In the genomic region with DNA sequence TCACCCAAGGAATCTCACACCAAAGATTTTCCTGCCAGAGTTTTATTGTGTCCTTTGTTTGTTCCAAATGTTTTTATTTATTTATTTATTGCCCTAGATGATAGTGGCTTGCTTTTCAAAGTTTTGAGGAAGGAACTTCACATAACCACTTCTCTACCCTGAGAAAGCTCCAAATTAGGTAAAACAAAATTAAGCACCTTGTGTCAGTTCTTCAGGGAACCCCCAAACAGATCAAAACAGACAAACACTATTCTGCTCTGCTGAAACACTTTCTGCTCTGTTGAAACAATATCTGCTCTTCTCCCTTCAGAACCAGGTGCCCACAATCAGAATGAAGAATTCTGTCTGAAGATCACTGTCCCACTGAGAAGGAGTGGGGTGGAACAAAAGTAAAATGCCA, we compare ENCODE assay signal across 17 cellular contexts. TPM values are rescaled to one million over a fixed set of nuclear protein-coding genes. Genes with fewer than 3 reads are reported as not detected.
DNase-seq lines count a peak whose midpoint lies in the region; ATAC-seq and TF ChIP-seq lines count a peak whose summit lies in the region.
"Had no signal": no experiment of that assay in that cellular context is flagged by ENCODE, and none has a peak within 500 bp of the region (broad histone marks: within the 10 kb centered on the region; RNA-seq: fewer than 3 reads in every experiment).

No MANE protein-coding gene starts in this region.

- no peaks in the 10 kb centered on the region for H3K9me3 ChIP-seq in CD8-positive, alpha-beta T cell (ENCODE audit: low read length)
- no peaks in the 10 kb centered on the region for H3K9me3 ChIP-seq in SU-DHL-6 (ENCODE audit: insufficient read depth, low read length)
- H3K9me3 ChIP-seq: SJCRH30 had no signal

- CTCF ChIA-PET in CD8-positive, alpha-beta T cell (lab: Charles Lee): interaction anchor here (0.8 kb wide), 1 partner anchor 18 kb away, joined by 5 read pairs; no protein-coding TSS in a partner anchor

- H3K27me3 ChIP-seq in CD8-positive, alpha-beta T cell (ENCODE audit: insufficient read depth, low read length): no peaks in the 10 kb centered on the region
- no peaks in the 10 kb centered on the region for H3K27me3 ChIP-seq in SU-DHL-6 (ENCODE audit: low read length)
- H3K27me3 ChIP-seq: SJCRH30 had no signal

- H3K4me2 ChIP-seq in SU-DHL-6 (ENCODE audit: low read depth, low read length, poor library complexity, severe bottlenecking): no peak overlapping the region

- H3K4me1 ChIP-seq in CD8-positive, alpha-beta T cell (ENCODE audit: insufficient read depth, low read length): no peaks in the 10 kb centered on the region
- H3K4me1 ChIP-seq: SJCRH30 had no signal

- POLR2A ChIA-PET in CD8-positive, alpha-beta T cell (lab: Charles Lee): interaction anchor here (0.7 kb wide), 2 partner anchors 13 to 23 kb away, joined by 3 read pairs; no protein-coding TSS in a partner anchor

- no peak overlapping the region for H3K4me3 ChIP-seq in CD8-positive, alpha-beta T cell (ENCODE audit: low read depth, low read length)
- no peak overlapping the region for H3K4me3 ChIP-seq in SU-DHL-6 (ENCODE audit: insufficient read depth, low read length, poor library complexity, severe bottlenecking)
- H3K4me3 ChIP-seq: SJCRH30 had no signal

- no peak for TF ChIP-seq CTCF in CD8-positive, alpha-beta T cell (IDR thresholded peaks at IDR 0.05)
- no peak for TF ChIP-seq CTCF in SU-DHL-6 (IDR thresholded peaks at IDR 0.05; ENCODE audit: insufficient read depth, low read length, poor library complexity, severe bottlenecking)

- no peaks in the 10 kb centered on the region for H3K27me3 Mint-ChIP-seq in CD8-positive, alpha-beta T cell (ENCODE audit: low read depth)
- no peaks in the 10 kb centered on the region for H3K27me3 Mint-ChIP-seq in stimulated activated memory B cell treated with anti-CD40 and anti-IgM and Interleukin-4, amounts not matched to agents 10 μg/mL and 1 μg/mL and 100 μg/mL, for 72 hours

- H3K9me2 ChIP-seq in SU-DHL-6 (replicated peaks; ENCODE audit: insufficient read depth, low read length): no peaks in the 10 kb centered on the region

- no peak overlapping the region for H3K4me3 Mint-ChIP-seq in CD8-positive, alpha-beta T cell
- no peak overlapping the region for H3K4me3 Mint-ChIP-seq in stimulated activated memory B cell treated with anti-CD40 and anti-IgM and Interleukin-4, amounts not matched to agents 10 μg/mL and 1 μg/mL and 100 μg/mL, for 72 hours
- H3K4me3 Mint-ChIP-seq: H9 had no signal

- H3F3A ChIP-seq in SU-DHL-6 (ENCODE audit: insufficient read depth): no peaks in the 10 kb centered on the region

- no peaks in the 10 kb centered on the region for H3K9me3 Mint-ChIP-seq in CD8-positive, alpha-beta T cell
- H3K9me3 Mint-ChIP-seq in stimulated activated memory B cell treated with anti-CD40 and anti-IgM and Interleukin-4, amounts not matched to agents 10 μg/mL and 1 μg/mL and 100 μg/mL, for 72 hours: no peaks in the 10 kb centered on the region

- peak overlapping the region; percentile 45 for H2AFZ ChIP-seq in SU-DHL-6 (ENCODE audit: low read depth, low read length, severe bottlenecking)

- no peak for ATAC-seq in CD8-positive, alpha-beta T cell
- ATAC-seq in GM18868 (IDR thresholded peaks at IDR 0.05; ENCODE audit: unreplicated experiment) (peak; percentile 45), GM18858 (IDR thresholded peaks at IDR 0.05; ENCODE audit: unreplicated experiment) (no peak)
- peak; percentile 45 for ATAC-seq in stimulated activated memory B cell treated with anti-CD40 and anti-IgM and Interleukin-4, amounts not matched to agents 10 μg/mL and 1 μg/mL and 100 μg/mL, for 72 hours

- no peaks in the 10 kb centered on the region for H4K20me1 ChIP-seq in SU-DHL-6 (ENCODE audit: low read depth, low read length)

- H3K36me3 Mint-ChIP-seq in CD8-positive, alpha-beta T cell: no peaks in the 10 kb centered on the region
- no peaks in the 10 kb centered on the region for H3K36me3 Mint-ChIP-seq in stimulated activated memory B cell treated with anti-CD40 and anti-IgM and Interleukin-4, amounts not matched to agents 10 μg/mL and 1 μg/mL and 100 μg/mL, for 72 hours

- H3K9ac ChIP-seq in SU-DHL-6 (ENCODE audit: low read length): no peak overlapping the region

- H3K36me3 ChIP-seq in CD8-positive, alpha-beta T cell (ENCODE audit: insufficient read depth, low read length): no peaks in the 10 kb centered on the region
- no peaks in the 10 kb centered on the region for H3K36me3 ChIP-seq in SU-DHL-6 (ENCODE audit: low read length)
- H3K36me3 ChIP-seq: SJCRH30 had no signal

- intact Hi-C loops in CD8-positive, alpha-beta T cell (cut with DNase I, micrococcal nuclease): no loop called here

- no peak for DNase-seq in CD8-positive, alpha-beta T cell
- no peak for DNase-seq in NCI-H446 treated with DMSO at 0.1 percent for 48 hours (lab: John Stamatoyannopoulos, UW)
- DNase-seq in RPMI8226: no peak
- DNase-seq: Calu3, H9, MV-4-11, NCI-H1417 treated with DMSO at 0.1 percent for 48 hours, NCI-H2029, NCI-H2171 treated with DMSO at 0.1 percent for 48 hours, NCI-H510A treated with DMSO at 0.1 percent for 48 hours, SJCRH30 had no signal

- peaks cover 12% of the 10 kb centered on the region for H3K4me1 Mint-ChIP-seq in CD8-positive, alpha-beta T cell (ENCODE audit: low read depth)
- H3K4me1 Mint-ChIP-seq in stimulated activated memory B cell treated with anti-CD40 and anti-IgM and Interleukin-4, amounts not matched to agents 10 μg/mL and 1 μg/mL and 100 μg/mL, for 72 hours: peaks cover 41% of the 10 kb centered on the region
- H3K4me1 Mint-ChIP-seq: H9 had no signal

- H3K27ac ChIP-seq in CD8-positive, alpha-beta T cell (ENCODE audit: low read depth, low read length): no peak overlapping the region
- 0 out of 2 replicates have a peak overlapping the region, but pooled peaks have one; percentile 11 for H3K27ac ChIP-seq in SU-DHL-6 (ENCODE audit: low read depth, low read length)
- H3K27ac ChIP-seq: C4-2B, RWPE1, SJCRH30 had no signal

- H3K79me2 ChIP-seq in SU-DHL-6 (ENCODE audit: insufficient read depth, low read length): no peaks in the 10 kb centered on the region

- peak overlapping the region; percentile 37 for H3K27ac Mint-ChIP-seq in CD8-positive, alpha-beta T cell
- H3K27ac Mint-ChIP-seq in stimulated activated memory B cell treated with anti-CD40 and anti-IgM and Interleukin-4, amounts not matched to agents 10 μg/mL and 1 μg/mL and 100 μg/mL, for 72 hours: peak overlapping the region; percentile 68
- H3K27ac Mint-ChIP-seq: H9 had no signal

RNA-seq across cellular contexts. Expression of a gene that starts 16.5 kb away (rescaled TPM):
- total RNA-seq in CD8-positive, alpha-beta T cell: under 1 TPM; 0.35 to 0.53 TPM
- total RNA-seq: SJCRH30 had no signal

Comparison
In these comparisons a context has a peak if more than half of its experiments do, and no peak if none do; other contexts are left out.
1. ATAC-seq: peak in GM18868 (single experiment) and stimulated activated memory B cell treated with anti-CD40 and anti-IgM and Interleukin-4, amounts not matched to agents 10 μg/mL and 1 μg/mL and 100 μg/mL, for 72 hours (single experiment); none in CD8-positive, alpha-beta T cell (single experiment) and GM18858 (single experiment).